Comparison of ENCODE assay signal across 10 cellular contexts in the genomic region with DNA sequence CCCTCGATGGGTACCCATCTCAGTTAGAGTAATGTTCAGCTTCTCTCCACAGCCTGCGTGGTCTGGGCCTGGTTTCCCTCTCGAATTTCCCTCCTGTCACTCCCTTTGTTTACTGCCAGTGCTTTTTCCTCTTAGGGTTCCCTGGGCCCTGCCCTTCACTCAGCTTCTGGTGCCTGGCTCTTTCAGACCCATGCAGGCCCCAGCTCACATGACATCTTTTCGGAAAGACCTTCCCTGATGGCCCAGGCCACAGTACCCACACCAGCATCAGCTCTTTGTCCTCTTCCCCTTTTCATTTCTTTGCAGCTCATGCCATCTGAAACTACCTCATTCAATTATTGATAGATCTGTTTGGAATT.
DNase-seq lines count a peak whose midpoint lies in the region; ATAC-seq and TF ChIP-seq lines count a peak whose summit lies in the region.
"Had no signal": no experiment of that assay in that cellular context is flagged by ENCODE, and none has a peak within 500 bp of the region (broad histone marks: within the 10 kb centered on the region; RNA-seq: fewer than 3 reads in every experiment).

No MANE protein-coding gene starts in this region.

- CTCF ChIA-PET in activated CD4-positive, alpha-beta T cell treated with anti-CD3 and anti-CD28 coated beads for 36 hours (lab: Charles Lee): interaction anchor here (0.5 to 1.8 kb wide), 5 partner anchors 18 to 98 kb away, joined by 3 to 5 read pairs (median 3); no protein-coding TSS in a partner anchor
- CTCF ChIA-PET in HEK293T (lab: Yijun Ruan, JAX): interaction anchor here (0.5 to 3.0 kb wide), 4 partner anchors 10 to 103 kb away, joined by 3 to 17 read pairs (median 3); no protein-coding TSS in a partner anchor

- no peaks in the 10 kb centered on the region for H3K36me3 ChIP-seq in mesenchymal stem cell (ENCODE audit: control insufficient read depth in 1 of 2, insufficient read depth in 2 of 2, low read depth in 1 of 2, low read length in 2 of 2)

- H2AK5ac ChIP-seq in mesenchymal stem cell (ENCODE audit: low read length, severe bottlenecking): peak overlapping the region; percentile 93

- no peak overlapping the region for H2BK5ac ChIP-seq in mesenchymal stem cell (ENCODE audit: low read depth, low read length, poor library complexity, severe bottlenecking)

- no peak for ATAC-seq in activated CD4-positive, alpha-beta T cell treated with anti-CD3 and anti-CD28 coated beads for 36 hours
- ATAC-seq in stimulated activated naive B cell treated with anti-CD40 and anti-IgM and Interleukin-4, amounts not matched to agents 10 μg/mL and 1 μg/mL and 100 μg/mL, for 72 hours (replicated peaks): peak; percentile 26 to 27
- ATAC-seq: A549 had no signal

- no peaks in the 10 kb centered on the region for H3K36me3 Mint-ChIP-seq in activated CD4-positive, alpha-beta T cell treated with anti-CD3 and anti-CD28 coated beads for 36 hours (ENCODE audit: low read depth)
- H3K36me3 Mint-ChIP-seq in activated naive CD8-positive, alpha-beta T cell treated with anti-CD3 and anti-CD28 coated beads for 36 hours: peaks cover 3% of the 10 kb centered on the region
- H3K36me3 Mint-ChIP-seq in stimulated activated naive B cell treated with anti-CD40 and anti-IgM and Interleukin-4, amounts not matched to agents 10 μg/mL and 1 μg/mL and 100 μg/mL, for 72 hours: peaks cover 2 to 3% of the 10 kb centered on the region in 2 donors

- H3K9me3 ChIP-seq in mesenchymal stem cell (ENCODE audit: control insufficient read depth, low read length): no peaks in the 10 kb centered on the region
- H3K9me3 ChIP-seq: A549 had no signal

- POLR2A ChIA-PET in activated CD4-positive, alpha-beta T cell treated with anti-CD3 and anti-CD28 coated beads for 36 hours (lab: Charles Lee): no interaction called here
- POLR2A ChIA-PET in HEK293T (lab: Yijun Ruan, JAX): no interaction called here

- peak overlapping the region; percentile 55 for H3K27ac Mint-ChIP-seq in activated CD4-positive, alpha-beta T cell treated with anti-CD3 and anti-CD28 coated beads for 36 hours
- H3K27ac Mint-ChIP-seq in activated naive CD8-positive, alpha-beta T cell treated with anti-CD3 and anti-CD28 coated beads for 36 hours: peak overlapping the region; percentile 82
- H3K27ac Mint-ChIP-seq in stimulated activated naive B cell treated with anti-CD40 and anti-IgM and Interleukin-4, amounts not matched to agents 10 μg/mL and 1 μg/mL and 100 μg/mL, for 72 hours: peak overlapping the region; percentile 88

- peak overlapping the region; percentile 7 to 89 for H3K18ac ChIP-seq in mesenchymal stem cell (ENCODE audit: low read depth in 1 of 2, low read length in 2 of 2)

- H3K23ac ChIP-seq in mesenchymal stem cell (ENCODE audit: low read length in 2 of 2): no peak overlapping the region

- peak overlapping the region in 1 of 2 experiments; percentile 47 for H3K4ac ChIP-seq in mesenchymal stem cell (ENCODE audit: low read depth in 1 of 2, low read length in 2 of 2)

- no peak overlapping the region for H3K4me3 ChIP-seq in mesenchymal stem cell (ENCODE audit: insufficient read depth in 1 of 2, low read depth in 1 of 2, low read length in 2 of 2)
- H3K4me3 ChIP-seq in dorsolateral prefrontal cortex: no peak overlapping the region
- H3K4me3 ChIP-seq: A549 had no signal

- no peak overlapping the region for H3K4me2 ChIP-seq in mesenchymal stem cell (ENCODE audit: low read length, poor library complexity, severe bottlenecking)
- H3K4me2 ChIP-seq: A549 had no signal

- H4K91ac ChIP-seq in mesenchymal stem cell (ENCODE audit: low read length): peak overlapping the region; percentile 47

- H3K9ac ChIP-seq in mesenchymal stem cell (ENCODE audit: low read length): peak overlapping the region; percentile 31

- H4K8ac ChIP-seq in mesenchymal stem cell (ENCODE audit: low read length): peak overlapping the region; percentile 73

- intact Hi-C loops in activated CD4-positive, alpha-beta T cell treated with anti-CD3 and anti-CD28 coated beads for 36 hours (cut with DNase I, micrococcal nuclease): loop anchor here in 1 of 2 experiments (5.0 kb wide), 1 partner anchor 55 kb away; no protein-coding TSS in a partner anchor
- intact Hi-C loops in dorsolateral prefrontal cortex (cut with DNase I): loop anchor here in 1 of 2 donors (5.0 kb wide), 1 partner anchor 55 kb away; no protein-coding TSS in a partner anchor

- H3K79me1 ChIP-seq in mesenchymal stem cell (replicated peaks; ENCODE audit: low read length, poor library complexity, severe bottlenecking): peaks cover 30% of the 10 kb centered on the region

- no peak overlapping the region for H3K4me3 Mint-ChIP-seq in activated CD4-positive, alpha-beta T cell treated with anti-CD3 and anti-CD28 coated beads for 36 hours
- no peak overlapping the region for H3K4me3 Mint-ChIP-seq in activated naive CD8-positive, alpha-beta T cell treated with anti-CD3 and anti-CD28 coated beads for 36 hours
- no peak overlapping the region for H3K4me3 Mint-ChIP-seq in stimulated activated naive B cell treated with anti-CD40 and anti-IgM and Interleukin-4, amounts not matched to agents 10 μg/mL and 1 μg/mL and 100 μg/mL, for 72 hours

- no peaks in the 10 kb centered on the region for H3K27me3 ChIP-seq in mesenchymal stem cell (ENCODE audit: control insufficient read depth in 1 of 2, insufficient read depth in 1 of 2, low read length in 2 of 2)
- H3K27me3 ChIP-seq in dorsolateral prefrontal cortex: no peaks in the 10 kb centered on the region

- TF ChIP-seq CTCF in dorsolateral prefrontal cortex (IDR thresholded peaks at IDR 0.05 in 54 of 56, conservative IDR thresholded peaks at IDR 0.05 in 2 of 56; ENCODE audit: low read depth in 1 of 56, partially characterized antibody in 56 of 56): no peak

- H2BK15ac ChIP-seq in mesenchymal stem cell (ENCODE audit: low read depth, poor library complexity, severe bottlenecking): peak overlapping the region; percentile 49

- peaks cover 40% of the 10 kb centered on the region for H3K4me1 Mint-ChIP-seq in activated CD4-positive, alpha-beta T cell treated with anti-CD3 and anti-CD28 coated beads for 36 hours
- peaks cover 54% of the 10 kb centered on the region for H3K4me1 Mint-ChIP-seq in activated naive CD8-positive, alpha-beta T cell treated with anti-CD3 and anti-CD28 coated beads for 36 hours
- H3K4me1 Mint-ChIP-seq in stimulated activated naive B cell treated with anti-CD40 and anti-IgM and Interleukin-4, amounts not matched to agents 10 μg/mL and 1 μg/mL and 100 μg/mL, for 72 hours: peaks cover 42 to 60% of the 10 kb centered on the region in 2 donors

- DNase-seq in activated CD4-positive, alpha-beta T cell treated with anti-CD3 and anti-CD28 coated beads for 36 hours: no peak
- DNase-seq in activated CD4-positive, alpha-beta T cell treated with anti-CD3 and anti-CD28 coated beads for 1 hour: no peak
- no peak for DNase-seq in activated naive CD8-positive, alpha-beta T cell treated with anti-CD3 and anti-CD28 coated beads for 36 hours
- DNase-seq in mesenchymal stem cell (no peak), dorsolateral prefrontal cortex (no peak), HEK293T (ENCODE audit: extremely low spot score) (no peak), DMS 273 (lab: John Stamatoyannopoulos, UW; ENCODE audit: unreplicated experiment) (no peak)
- no peak for DNase-seq in stimulated activated naive B cell treated with anti-CD40 and anti-IgM and Interleukin-4, amounts not matched to agents 10 μg/mL and 1 μg/mL and 100 μg/mL, for 72 hours
- DNase-seq: NCI-H1694 had no signal

- H3K14ac ChIP-seq in mesenchymal stem cell (ENCODE audit: low read length in 2 of 2): peak overlapping the region in 1 of 2 experiments; percentile 11

- no peak overlapping the region for H2BK120ac ChIP-seq in mesenchymal stem cell (ENCODE audit: low read depth, low read length)

- H3K27me3 Mint-ChIP-seq in activated CD4-positive, alpha-beta T cell treated with anti-CD3 and anti-CD28 coated beads for 36 hours: no peaks in the 10 kb centered on the region
- H3K27me3 Mint-ChIP-seq in activated naive CD8-positive, alpha-beta T cell treated with anti-CD3 and anti-CD28 coated beads for 36 hours: no peaks in the 10 kb centered on the region
- no peaks in the 10 kb centered on the region for H3K27me3 Mint-ChIP-seq in stimulated activated naive B cell treated with anti-CD40 and anti-IgM and Interleukin-4, amounts not matched to agents 10 μg/mL and 1 μg/mL and 100 μg/mL, for 72 hours

- H3K27ac ChIP-seq in mesenchymal stem cell (ENCODE audit: low read length, poor library complexity, severe bottlenecking): no peak overlapping the region
- peak overlapping the region in 7 of 59 donors; percentile 13 to 42 (median 32) for H3K27ac ChIP-seq in dorsolateral prefrontal cortex

- H2AFZ ChIP-seq in mesenchymal stem cell (ENCODE audit: low read depth, low read length): no peak overlapping the region

- H2BK12ac ChIP-seq in mesenchymal stem cell (ENCODE audit: low read length in 2 of 2): peak overlapping the region; percentile 3 to 32

- H3K9me3 Mint-ChIP-seq in activated CD4-positive, alpha-beta T cell treated with anti-CD3 and anti-CD28 coated beads for 36 hours (ENCODE audit: low read depth): no peaks in the 10 kb centered on the region
- H3K9me3 Mint-ChIP-seq in activated naive CD8-positive, alpha-beta T cell treated with anti-CD3 and anti-CD28 coated beads for 36 hours: no peaks in the 10 kb centered on the region
- no peaks in the 10 kb centered on the region for H3K9me3 Mint-ChIP-seq in stimulated activated naive B cell treated with anti-CD40 and anti-IgM and Interleukin-4, amounts not matched to agents 10 μg/mL and 1 μg/mL and 100 μg/mL, for 72 hours

- H3K4me1 ChIP-seq in mesenchymal stem cell (ENCODE audit: control insufficient read depth, insufficient read depth, low read depth, low read length): peaks cover 22% of the 10 kb centered on the region

- WGBS in mesenchymal stem cell: 47% methylated on average over 4 of the region's 4 CpGs

TF ChIP-seq in HEK293T, 16 proteins besides CTCF, POLR2A, EP300 and RAD21 (continues in another document):
- no peak for TF ChIP-seq FOXK2 (IDR thresholded peaks at IDR 0.05)
- TF ChIP-seq NFRKB (IDR thresholded peaks at IDR 0.05): no peak
- TF ChIP-seq, protein P1, sequence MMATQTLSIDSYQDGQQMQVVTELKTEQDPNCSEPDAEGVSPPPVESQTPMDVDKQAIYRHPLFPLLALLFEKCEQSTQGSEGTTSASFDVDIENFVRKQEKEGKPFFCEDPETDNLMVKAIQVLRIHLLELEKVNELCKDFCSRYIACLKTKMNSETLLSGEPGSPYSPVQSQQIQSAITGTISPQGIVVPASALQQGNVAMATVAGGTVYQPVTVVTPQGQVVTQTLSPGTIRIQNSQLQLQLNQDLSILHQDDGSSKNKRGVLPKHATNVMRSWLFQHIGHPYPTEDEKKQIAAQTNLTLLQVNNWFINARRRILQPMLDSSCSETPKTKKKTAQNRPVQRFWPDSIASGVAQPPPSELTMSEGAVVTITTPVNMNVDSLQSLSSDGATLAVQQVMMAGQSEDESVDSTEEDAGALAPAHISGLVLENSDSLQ (IDR thresholded peaks at IDR 0.05): no peak
- TF ChIP-seq FOXM1 (IDR thresholded peaks at IDR 0.05; ENCODE audit: borderline replicate concordance): no peak
- no peak for TF ChIP-seq L3MBTL2 (conservative IDR thresholded peaks at IDR 0.05)
- no peak for TF ChIP-seq LEF1 (IDR thresholded peaks at IDR 0.05; ENCODE audit: borderline replicate concordance)
- no peak for TF ChIP-seq HDGF (IDR thresholded peaks at IDR 0.05; ENCODE audit: borderline replicate concordance)
- TF ChIP-seq TARDBP (IDR thresholded peaks at IDR 0.05): no peak
- no peak for TF ChIP-seq SP1 (IDR thresholded peaks at IDR 0.05)
